9 cellular contexts compared by ENCODE assay signal in the genomic region with DNA sequence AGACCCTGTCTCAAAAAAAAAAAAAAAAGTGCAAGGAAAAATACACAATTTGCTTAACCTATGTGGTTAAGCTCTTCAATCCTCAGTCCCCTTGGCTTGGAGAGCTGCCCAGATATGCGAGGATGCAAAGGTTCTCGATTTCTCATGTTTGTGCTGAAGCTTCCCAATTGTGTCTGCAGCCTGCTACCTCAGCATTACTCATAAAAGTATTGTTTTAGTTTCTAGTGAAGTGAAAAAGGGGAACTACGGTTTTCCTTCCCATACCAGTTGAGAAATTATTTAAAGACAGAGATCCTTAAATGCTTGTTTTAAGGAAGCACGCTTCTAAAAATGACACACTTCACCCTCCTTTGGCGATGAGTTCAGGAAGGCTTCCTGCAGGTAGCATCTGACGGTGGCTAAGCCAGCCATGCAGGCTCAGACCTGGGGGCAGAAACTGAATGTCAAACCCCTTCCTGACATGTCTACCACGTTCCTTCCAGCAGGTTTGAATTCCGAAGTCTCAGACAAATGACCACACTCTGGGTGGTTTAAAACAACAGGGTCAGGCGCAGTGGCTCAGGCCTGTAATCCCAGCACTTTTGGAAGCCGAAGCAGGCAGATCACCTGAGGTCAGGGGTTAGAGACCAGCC. TPM values are rescaled to one million over a fixed set of nuclear protein-coding genes. Genes with fewer than 3 reads are reported as not detected.
A peak's percentile ranks its signal among the peaks of the same experiment; 100 is the strongest.
DNase-seq lines count a peak whose midpoint lies in the region; ATAC-seq, FAIRE-seq and TF ChIP-seq lines count a peak whose summit lies in the region.
"Had no signal": no experiment of that assay in that cellular context is flagged by ENCODE, and none has a peak within 500 bp of the region (broad histone marks: within the 10 kb centered on the region; RNA-seq: fewer than 3 reads in every experiment).

No MANE protein-coding gene starts in this region.

- peaks cover 15% of the 10 kb centered on the region for H3K4me1 ChIP-seq in SJSA1 (replicated peaks)
- peaks cover 0 to 51% of the 10 kb centered on the region in 2 donors for H3K4me1 ChIP-seq in left lung
- H3K4me1 ChIP-seq in kidney (ENCODE audit: control insufficient read depth in 1 of 2, insufficient read depth in 1 of 2, low read depth in 1 of 2, low read length in 2 of 2) = no peaks in the 10 kb centered on the region

- no peak overlapping the region for H3K9ac ChIP-seq in kidney (ENCODE audit: low read length in 2 of 2)

- intact Hi-C loops in left lung (cut with DNase I) (no loop called here), kidney (cut with DNase I) (no loop called here)

- H3K27me3 ChIP-seq in SJSA1 (replicated peaks) (no peaks in the 10 kb centered on the region), left lung (no peaks in the 10 kb centered on the region)

- peaks cover 16% of the 10 kb centered on the region; the same call in 1 of the 2 replicates for H3K4me1 Mint-ChIP-seq in HFFc6 (ENCODE audit: low read depth)

- H3K9me3 ChIP-seq in SJSA1 (replicated peaks) (no peaks in the 10 kb centered on the region), left lung (no peaks in the 10 kb centered on the region), kidney (ENCODE audit: control insufficient read depth in 1 of 2, low read length in 2 of 2) (peaks cover 0 to 3% of the 10 kb centered on the region in 2 donors)

- no peaks in the 10 kb centered on the region for H3K36me3 Mint-ChIP-seq in HFFc6 (ENCODE audit: low read depth)

- H3K4me3 ChIP-seq in SJSA1 = no peak overlapping the region
- no peak overlapping the region for H3K4me3 ChIP-seq in left lung
- no peak overlapping the region for H3K4me3 ChIP-seq in kidney (ENCODE audit: low read length in 2 of 2)

- peaks cover 4% of the 10 kb centered on the region; the same call in 1 of the 2 replicates for H3K9me3 Mint-ChIP-seq in HFFc6

- H3K27ac ChIP-seq in SJSA1 = peak overlapping the region; percentile 19; the same call in 1 of the 2 replicates
- peak overlapping the region in 1 of 2 donors; percentile 86 for H3K27ac ChIP-seq in left lung
- H3K27ac ChIP-seq in kidney (ENCODE audit: low read depth in 2 of 2, low read length in 2 of 2) = no peak overlapping the region

- FAIRE-seq in kidney (lab: Jason Lieb, UNC) = no peak

- H3K36me3 ChIP-seq in SJSA1 (no peaks in the 10 kb centered on the region), left lung (peaks cover 0 to 20% of the 10 kb centered on the region in 2 donors), kidney (ENCODE audit: control insufficient read depth in 1 of 2, insufficient read depth in 2 of 2, low read length in 2 of 2) (no peaks in the 10 kb centered on the region)

- no peak overlapping the region for H3K4me3 Mint-ChIP-seq in HFFc6
- H3K4me3 Mint-ChIP-seq: nephron had no signal

- no peak for TF ChIP-seq CTCF in HFFc6 (IDR thresholded peaks at IDR 0.05)
- no peak for TF ChIP-seq CTCF in left lung (IDR thresholded peaks at IDR 0.05)
- TF ChIP-seq CTCF in kidney (IDR thresholded peaks at IDR 0.05; ENCODE audit: borderline replicate concordance, extremely low read depth, insufficient read depth) = no peak

- DNase-seq in ELR (ENCODE audit: low read depth) = peak; percentile 70
- peak; percentile 13 for DNase-seq in HFFc6
- DNase-seq in SJSA1 (ENCODE audit: low read depth in 1 of 2, low spot score in 2 of 2) = peak; percentile 71 to 79
- peak in 1 of 2 donors; percentile 66 for DNase-seq in left lung
- DNase-seq in NCI-H146 (lab: John Stamatoyannopoulos, UW) = no peak
- no peak for DNase-seq in AG08396 (ENCODE audit: low spot score)
- no peak for DNase-seq in kidney
- no peak for DNase-seq in left lobe of liver (ENCODE audit: low spot score)

- H3K27me3 Mint-ChIP-seq in HFFc6 (ENCODE audit: insufficient read depth) = peaks cover 17% of the 10 kb centered on the region

- ATAC-seq in left lung (peak; percentile 31), left lobe of liver (no peak)

- no peak overlapping the region for H3K27ac Mint-ChIP-seq in HFFc6

RNA-seq across cellular contexts. Expression of a gene that starts 47.9 kb away (rescaled TPM):
- not detected for total RNA-seq in HFFc6 (2021; fragmentation: NEBNext Ultra II Directional; extraction: Animal tissue kit (Norgen Biotek cat#: 25700))
- total RNA-seq in SJSA1 (2014; rRNA removed; shearing (Covaris generic)) = 0.21 TPM in 1 of 2 replicates, not detected in the other
- 1 to 10 TPM; 1.9 to 6.6 TPM for total RNA-seq in left lung
- 4.6 TPM for total RNA-seq in kidney
- polyA plus RNA-seq in kidney (ENCODE audit: insufficient read depth, low read depth, low replicate concordance) = 0.54 TPM
- total RNA-seq in left lobe of liver = 0.68 TPM

Comparison
In these comparisons a context has a peak if more than half of its experiments do, and no peak if none do; other contexts are left out.
1. DNase-seq: peak in ELR (single experiment), HFFc6 (single experiment) and SJSA1 (2 of 2); none in NCI-H146 (single experiment), AG08396 (single experiment), kidney (single experiment) and left lobe of liver (single experiment).